Comparison of ENCODE assay signal across 1 cellular context in genomic region chr10:6034371-6034770, GRCh38.
TF ChIP-seq lines count a peak whose summit lies in the region.

No MANE protein-coding gene starts in this region.

TF ChIP-seq in IMR-90, 13 proteins besides CTCF, POLR2A, EP300 and RAD21 (continued from another document):
- TF ChIP-seq, protein P1, sequence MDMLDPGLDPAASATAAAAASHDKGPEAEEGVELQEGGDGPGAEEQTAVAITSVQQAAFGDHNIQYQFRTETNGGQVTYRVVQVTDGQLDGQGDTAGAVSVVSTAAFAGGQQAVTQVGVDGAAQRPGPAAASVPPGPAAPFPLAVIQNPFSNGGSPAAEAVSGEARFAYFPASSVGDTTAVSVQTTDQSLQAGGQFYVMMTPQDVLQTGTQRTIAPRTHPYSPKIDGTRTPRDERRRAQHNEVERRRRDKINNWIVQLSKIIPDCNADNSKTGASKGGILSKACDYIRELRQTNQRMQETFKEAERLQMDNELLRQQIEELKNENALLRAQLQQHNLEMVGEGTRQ (IDR thresholded peaks at IDR 0.05; ENCODE audit: low read depth, low read length): no peak
- no peak for TF ChIP-seq ELK1 (IDR thresholded peaks at IDR 0.05; ENCODE audit: borderline replicate concordance, low read depth, low read length)
